Comparison of ENCODE assay signal across 8 cellular contexts in genomic region chr1:1908506-1908791, GRCh38. TPM values are rescaled to one million over a fixed set of nuclear protein-coding genes. Genes with fewer than 3 reads are reported as not detected.
DNase-seq lines count a peak whose midpoint lies in the region; ATAC-seq and TF ChIP-seq lines count a peak whose summit lies in the region.

No MANE protein-coding gene starts in this region.

- H3K27ac Mint-ChIP-seq in MCF 10A (ENCODE audit: low read depth, unreplicated experiment) (peak overlapping the region; percentile 78), mesothelial cell of epicardium (no peak overlapping the region)

- DNase-seq in GM19238 (ENCODE audit: insufficient read length, low spot score) (peak; percentile 46), HL-60 (ENCODE audit: low read depth in 1 of 2, low spot score in 1 of 2) (no peak), MCF 10A (ENCODE audit: unreplicated experiment) (no peak), mesothelial cell of epicardium (ENCODE audit: low spot score in 2 of 2, unreplicated experiment in 2 of 2) (no peak), NCI-H1048 (lab: John Stamatoyannopoulos, UW) (no peak), 8988T (no peak), NCI-H1092 treated with DMSO at 0.1 percent for 48 hours (lab: John Stamatoyannopoulos, UW) (no peak)

- H3K27ac ChIP-seq in HL-60 (replicated peaks) = peak overlapping the region; percentile 49; the same call in 1 of the 2 replicates

- POLR2A ChIA-PET in MCF 10A (lab: Yijun Ruan, JAX) = interaction anchor here (0.7 to 5.2 kb wide), 9 partner anchors 12 to 326 kb away, joined by 3 to 42 read pairs (median 5); partner anchors contain the start of gene NADK

- TF ChIP-seq CTCF in HL-60 (IDR thresholded peaks at IDR 0.05; ENCODE audit: insufficient read depth, low read length) (no peak), MCF 10A (IDR thresholded peaks at IDR 0.05; ENCODE audit: unreplicated experiment) (no peak), mesothelial cell of epicardium (IDR thresholded peaks at IDR 0.05; ENCODE audit: unreplicated experiment) (no peak)

- CTCF ChIA-PET in MCF 10A (lab: Yijun Ruan, JAX) = interaction anchor here (0.5 to 4.6 kb wide), 17 partner anchors 10 to 222 kb away, joined by 3 to 35 read pairs (median 4); no protein-coding TSS in a partner anchor

- intact Hi-C loops in MCF 10A (cut with micrococcal nuclease) = no loop called here

- H3K27me3 ChIP-seq in HL-60 (ENCODE audit: insufficient read depth, poor library complexity, severe bottlenecking) = no peaks in the 10 kb centered on the region

- no peaks in the 10 kb centered on the region for H3K27me3 Mint-ChIP-seq in MCF 10A (ENCODE audit: insufficient read depth, unreplicated experiment)
- no peaks in the 10 kb centered on the region for H3K27me3 Mint-ChIP-seq in mesothelial cell of epicardium (ENCODE audit: low read depth)

- peaks cover 5% of the 10 kb centered on the region for H3K36me3 Mint-ChIP-seq in MCF 10A (ENCODE audit: insufficient read depth, unreplicated experiment)
- H3K36me3 Mint-ChIP-seq in mesothelial cell of epicardium = no peaks in the 10 kb centered on the region

- H3K4me3 Mint-ChIP-seq in MCF 10A (ENCODE audit: unreplicated experiment) (peak overlapping the region; percentile 69), mesothelial cell of epicardium (peak overlapping the region; percentile 65)

- ATAC-seq in HG02623 (IDR thresholded peaks at IDR 0.05; ENCODE audit: unreplicated experiment) = no peak

- peak overlapping the region; percentile 64 for H3K4me3 ChIP-seq in HL-60 (replicated peaks; ENCODE audit: insufficient read depth, low read length)

- no peaks in the 10 kb centered on the region for H3K9me3 Mint-ChIP-seq in MCF 10A (ENCODE audit: unreplicated experiment)
- no peaks in the 10 kb centered on the region for H3K9me3 Mint-ChIP-seq in mesothelial cell of epicardium

- BruUV-seq in MCF 10A (replicated peaks; lab: Mats Ljungman, UMichigan) = TSS peak; percentile 76

- H3K4me1 Mint-ChIP-seq in MCF 10A (ENCODE audit: insufficient read depth, unreplicated experiment) (peaks cover 13% of the 10 kb centered on the region), mesothelial cell of epicardium (peaks cover 15% of the 10 kb centered on the region)

RNA-seq across cellular contexts. Expression of gene CALML6, which starts 6.6 kb away (rescaled TPM):
- total RNA-seq in MCF 10A (2022) (1.7 and 2.8 TPM in 2 replicates), mesothelial cell of epicardium (1.6 to 2.7 TPM (median 1.9 TPM) in 3 replicates)

RNA-seq across cellular contexts. Expression of gene TMEM52, which starts 10.6 kb away (rescaled TPM):
- total RNA-seq in MCF 10A (2022) (0.91 and 1.2 TPM in 2 replicates), mesothelial cell of epicardium (2.1 to 2.8 TPM (median 2.5 TPM) in 3 replicates)

RNA-seq across cellular contexts. Expression of gene GNB1, which starts 17.6 kb away (rescaled TPM):
- total RNA-seq in MCF 10A (2022) = 426 and 430 TPM in 2 replicates
- total RNA-seq in mesothelial cell of epicardium = 272 to 289 TPM (median 283 TPM) in 3 replicates
